In the genomic region with DNA sequence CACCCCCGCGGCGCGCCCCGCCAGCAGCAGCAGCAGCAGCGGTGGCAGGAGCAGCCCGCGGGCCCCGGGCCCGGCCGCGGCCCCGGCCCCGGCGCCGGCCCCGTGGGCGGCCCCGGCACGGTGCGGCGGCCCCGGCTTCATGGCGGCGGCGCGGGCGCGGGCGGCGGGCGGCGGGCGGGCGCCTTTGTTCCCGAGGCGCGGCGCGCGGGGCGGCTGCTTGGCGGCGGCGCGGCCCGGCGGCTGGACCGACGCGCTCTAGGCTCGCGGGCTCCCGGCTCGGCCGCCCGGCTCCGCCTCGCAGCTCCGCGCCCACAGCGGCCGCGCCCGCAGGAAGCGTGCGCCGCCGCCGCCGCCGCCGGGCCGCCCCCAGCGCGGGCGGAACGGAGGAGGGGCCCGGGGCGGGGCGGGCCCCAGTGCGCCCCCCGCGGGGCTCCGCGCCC, we compare ENCODE assay signal across 8 cellular contexts. TPM values are rescaled to one million over a fixed set of nuclear protein-coding genes. Genes with fewer than 3 reads are reported as not detected.
DNase-seq lines count a peak whose midpoint lies in the region; ATAC-seq and TF ChIP-seq lines count a peak whose summit lies in the region.

A gene with protein sequence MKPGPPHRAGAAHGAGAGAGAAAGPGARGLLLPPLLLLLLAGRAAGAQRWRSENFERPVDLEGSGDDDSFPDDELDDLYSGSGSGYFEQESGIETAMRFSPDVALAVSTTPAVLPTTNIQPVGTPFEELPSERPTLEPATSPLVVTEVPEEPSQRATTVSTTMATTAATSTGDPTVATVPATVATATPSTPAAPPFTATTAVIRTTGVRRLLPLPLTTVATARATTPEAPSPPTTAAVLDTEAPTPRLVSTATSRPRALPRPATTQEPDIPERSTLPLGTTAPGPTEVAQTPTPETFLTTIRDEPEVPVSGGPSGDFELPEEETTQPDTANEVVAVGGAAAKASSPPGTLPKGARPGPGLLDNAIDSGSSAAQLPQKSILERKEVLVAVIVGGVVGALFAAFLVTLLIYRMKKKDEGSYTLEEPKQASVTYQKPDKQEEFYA (minus strand): TSS at position 313 of the 440 bp plus-strand sequence. CDS start 172 bp downstream, at position 141.

- H2BK15ac ChIP-seq in neuronal stem cell (ENCODE audit: low read length), result peak within 1 kb of the TSS; percentile 93

- no peaks in the 10 kb centered on the region for H3K36me3 ChIP-seq in neuronal stem cell (replicated peaks in 1 of 2; ENCODE audit: control insufficient read depth in 2 of 2, insufficient read depth in 2 of 2, low read length in 2 of 2)

- H3K4me3 ChIP-seq in WI38 (ENCODE audit: low read depth, low read length) (peak within 1 kb of the TSS; percentile 83), neuronal stem cell (ENCODE audit: low read length in 2 of 2) (peak within 1 kb of the TSS; percentile 71 to 82)

- peak within 1 kb of the TSS; percentile 84 for H3K4me2 ChIP-seq in neuronal stem cell (ENCODE audit: insufficient read depth, low read length, poor library complexity, severe bottlenecking)

- H3K4ac ChIP-seq in neuronal stem cell (ENCODE audit: low read length), result peak within 1 kb of the TSS; percentile 76

- H2AFZ ChIP-seq in neuronal stem cell (ENCODE audit: low read length), result peak within 1 kb of the TSS; percentile 88

- TF ChIP-seq CTCF in WI38 (IDR thresholded peaks at IDR 0.05; ENCODE audit: low read depth, low read length) (no peak), foreskin keratinocyte (conservative IDR thresholded peaks at IDR 0.05) (no peak)

- H4K8ac ChIP-seq in neuronal stem cell (ENCODE audit: low read depth, low read length), result no peak within 1 kb of the TSS

- H3K4me1 ChIP-seq in foreskin keratinocyte, result peaks cover 5% of the 10 kb centered on the region
- peaks cover 39 to 41% of the 10 kb centered on the region in 2 donors for H3K4me1 ChIP-seq in neuronal stem cell (ENCODE audit: control insufficient read depth in 2 of 2, insufficient read depth in 1 of 2, low read depth in 1 of 2, low read length in 2 of 2)

- peak within 1 kb of the TSS; percentile 48 for H3K23ac ChIP-seq in neuronal stem cell (ENCODE audit: low read depth, low read length, poor library complexity)

- WGBS in neuronal stem cell (ENCODE audit: extremely low coverage in 2 of 2, insufficient read length in 2 of 2, insufficient replicate concordance in 1 of 2), 2 donors, result no CpG with 5 or more reads among the region's 86 CpGs

- peak within 1 kb of the TSS; percentile 75 for H2BK5ac ChIP-seq in neuronal stem cell (ENCODE audit: low read length)

- no peak within 1 kb of the TSS for H4K91ac ChIP-seq in neuronal stem cell (ENCODE audit: low read depth, low read length, poor library complexity)

- DNase-seq in activated T-cell treated with anti-CD3 and anti-CD28 coated beads, Interleukin-2, amount 50 U/mL, for 1 hour, result peak; percentile 28
- no peak for DNase-seq in activated T-cell treated with anti-CD3 and anti-CD28 coated beads, Interleukin-2, amount 50 U/mL, for 48 hours
- DNase-seq in foreskin keratinocyte (no peak), neuronal stem cell (ENCODE audit: low spot score) (no peak), SW480 (ENCODE audit: low spot score) (no peak), NCI-H1436 treated with DMSO at 0.1 percent for 48 hours (lab: John Stamatoyannopoulos, UW) (no peak)

- peak within 1 kb of the TSS; percentile 89 for H3K9ac ChIP-seq in neuronal stem cell (ENCODE audit: low read depth, low read length, poor library complexity)

- H3K27ac ChIP-seq in foreskin keratinocyte (no peak within 1 kb of the TSS), neuronal stem cell (replicated peaks; ENCODE audit: low read length) (no peak within 1 kb of the TSS)

- no peak within 1 kb of the TSS for H2BK120ac ChIP-seq in neuronal stem cell (ENCODE audit: low read depth, low read length)

- H3K9me3 ChIP-seq in neuronal stem cell (replicated peaks in 1 of 2; ENCODE audit: control insufficient read depth in 2 of 2, insufficient read depth in 1 of 2, low read depth in 1 of 2, low read length in 2 of 2), result no peaks in the 10 kb centered on the region

- peak within 1 kb of the TSS; percentile 91 for H3K18ac ChIP-seq in neuronal stem cell (ENCODE audit: low read length)

- ATAC-seq in foreskin keratinocyte, result peak; percentile 46
- ATAC-seq in GM21576 (IDR thresholded peaks at IDR 0.05; ENCODE audit: unreplicated experiment), result no peak

- H3K14ac ChIP-seq in neuronal stem cell (ENCODE audit: low read length), result peak within 1 kb of the TSS; percentile 91

- H3K79me1 ChIP-seq in neuronal stem cell (ENCODE audit: low read depth, low read length), result peaks cover 14% of the 10 kb centered on the region

- peak within 1 kb of the TSS; percentile 80 for H2BK12ac ChIP-seq in neuronal stem cell (ENCODE audit: low read length)

- H2AK5ac ChIP-seq in neuronal stem cell (ENCODE audit: low read depth, low read length), result peak within 1 kb of the TSS; percentile 89

- H3K27me3 ChIP-seq in foreskin keratinocyte, result peaks cover 12% of the 10 kb centered on the region
- no peaks in the 10 kb centered on the region for H3K27me3 ChIP-seq in neuronal stem cell (ENCODE audit: control insufficient read depth in 3 of 3, insufficient read depth in 3 of 3, low read depth in 1 of 3, low read length in 3 of 3)

RNA-seq across cellular contexts. Expression of the gene that starts here (rescaled TPM):
- 21.9 and 25.4 TPM in 2 replicates for total RNA-seq in foreskin keratinocyte
- polyA plus RNA-seq in foreskin keratinocyte, result 7.4 and 10.8 TPM in 2 replicates
- polyA plus RNA-seq in neuronal stem cell (2013, experiment 1 of 2), result 63.6 TPM
- polyA plus RNA-seq in neuronal stem cell (2013, experiment 2 of 2), result 63.6 TPM
